In the genomic region with DNA sequence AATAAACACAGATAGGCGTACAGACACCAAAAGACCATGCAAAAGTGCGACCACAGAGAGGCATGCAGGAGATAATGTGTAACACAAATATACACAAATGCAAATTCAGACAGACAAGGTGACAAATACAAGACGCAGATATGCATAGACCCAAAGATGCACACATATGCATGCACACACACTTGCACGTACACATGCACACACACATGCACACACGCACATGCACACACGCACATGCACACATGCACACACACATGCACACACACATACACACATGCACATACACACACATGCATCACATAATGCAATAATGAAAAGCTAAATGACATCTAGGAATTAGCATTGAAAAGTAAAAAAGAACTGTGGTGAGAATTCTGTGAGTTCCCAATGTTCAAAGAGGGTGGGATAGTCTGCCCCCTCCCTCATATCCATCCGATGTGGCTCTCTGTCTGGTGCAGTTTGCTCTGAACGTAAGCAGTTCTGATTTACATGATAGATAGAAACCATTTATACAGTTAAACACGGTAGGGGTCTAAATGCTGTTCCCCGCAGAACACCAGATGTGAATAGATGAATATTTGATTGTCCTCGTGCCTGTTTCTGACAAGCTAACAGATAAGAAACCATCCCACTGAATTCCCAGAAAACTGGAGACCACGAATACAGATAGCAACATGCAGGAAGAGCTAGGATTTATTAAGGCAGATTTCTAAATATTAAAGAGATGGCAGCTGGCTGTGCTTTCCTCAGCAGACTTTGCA, we compare ENCODE assay signal across 18 cellular contexts.
A peak's percentile ranks its signal among the peaks of the same experiment; 100 is the strongest.
DNase-seq lines count a peak whose midpoint lies in the region; FAIRE-seq and TF ChIP-seq lines count a peak whose summit lies in the region.
"Had no signal": no experiment of that assay in that cellular context is flagged by ENCODE, and none has a peak within 500 bp of the region (broad histone marks: within the 10 kb centered on the region; RNA-seq: fewer than 3 reads in every experiment).

No MANE protein-coding gene starts in this region.

- 14% methylated on average over 12 of the region's 12 CpGs for WGBS in SK-N-SH (ENCODE audit: low lambda C conversion rate)
- WGBS in tibial nerve, 2 donors: 69 to 77% methylated on average over 12 of the region's 12 CpGs

- no peak overlapping the region for H3K9ac ChIP-seq in BLaER1
- no peak overlapping the region for H3K9ac ChIP-seq in SK-N-SH
- H3K9ac ChIP-seq: GM23248 had no signal

- H3F3A ChIP-seq in SK-N-SH (replicated peaks; ENCODE audit: insufficient read depth): no peaks in the 10 kb centered on the region

- no peaks in the 10 kb centered on the region for H3K9me3 ChIP-seq in BLaER1
- H3K9me3 ChIP-seq in SK-N-SH: no peaks in the 10 kb centered on the region
- peaks cover 0 to 13% (median 0%) of the 10 kb centered on the region in 4 donors for H3K9me3 ChIP-seq in tibial nerve
- H3K9me3 ChIP-seq: HAP-1 had no signal

- H3K4me1 ChIP-seq in BLaER1 (peaks cover 50% of the 10 kb centered on the region), SK-N-SH (ENCODE audit: control insufficient read depth in 1 of 2, insufficient read depth in 2 of 2, low read depth in 1 of 2, low read length in 1 of 2) (no peaks in the 10 kb centered on the region; a peak in 1 of 4 replicates), tibial nerve (no peaks in the 10 kb centered on the region)
- H3K4me1 ChIP-seq: HAP-1 had no signal

- FAIRE-seq in HTR-8/SVneo (lab: Jason Lieb, UNC) (peak; percentile 96), urothelium cell line (lab: Jason Lieb, UNC) (peak; percentile 100)
- FAIRE-seq: GM12878 had no signal

- TF ChIP-seq POLR2A in tibial nerve (IDR thresholded peaks at IDR 0.05): no peak

- H4K20me1 ChIP-seq in BLaER1 (no peaks in the 10 kb centered on the region), SK-N-SH (ENCODE audit: insufficient read depth) (no peaks in the 10 kb centered on the region)

- H3K79me2 ChIP-seq in SK-N-SH (ENCODE audit: insufficient read depth): no peaks in the 10 kb centered on the region

- POLR2A ChIA-PET in SK-N-SH (lab: Yijun Ruan, JAX): no interaction called here

- H3K4me3 ChIP-seq in BLaER1 (no peak overlapping the region), SK-N-SH (ENCODE audit: low read depth in 2 of 2, low read length in 1 of 2) (no peak overlapping the region), tibial nerve (no peak overlapping the region)
- H3K4me3 ChIP-seq: GM12878, GM23248, HAP-1 had no signal

- H3K27ac ChIP-seq in BLaER1 (no peak overlapping the region), SK-N-SH (ENCODE audit: low read depth in 2 of 2, low read length in 1 of 2) (no peak overlapping the region), tibial nerve (no peak overlapping the region)
- H3K27ac ChIP-seq: GM23248, HL-60 had no signal

- no peak overlapping the region for H2AFZ ChIP-seq in SK-N-SH (ENCODE audit: low read depth)
- H2AFZ ChIP-seq: GM23248 had no signal

- DNase-seq in HTR-8/SVneo (ENCODE audit: insufficient read length, low spot score) (no peak), SK-N-SH (peak; percentile 42), urothelium cell line (ENCODE audit: low spot score) (no peak), iPS-NIHi7 (ENCODE audit: extremely low spot score) (no peak), tibial nerve (ENCODE audit: low spot score in 2 of 2) (no peak)
- no peak for DNase-seq in activated effector memory CD4-positive, alpha-beta T cell treated with Interleukin-2 at 50 U/mL for 16 hours
- DNase-seq: 8988T; CD4-positive, CD25-positive, alpha-beta regulatory T cell; CD8-positive, alpha-beta memory T cell; COR-L47; DMS 273 treated with DMSO at 0.1 percent for 48 hours; DND-41; EL; GM23248 had no signal

- H3K9me2 ChIP-seq in SK-N-SH: no peaks in the 10 kb centered on the region

- no peak for TF ChIP-seq CTCF in SK-N-SH (IDR thresholded peaks at IDR 0.05)
- TF ChIP-seq CTCF in tibial nerve (IDR thresholded peaks at IDR 0.05): no peak

- H3K36me3 ChIP-seq in BLaER1 (no peaks in the 10 kb centered on the region), SK-N-SH (replicated peaks in 1 of 2; ENCODE audit: control insufficient read depth in 1 of 2, insufficient read depth in 2 of 2, low read length in 1 of 2) (no peaks in the 10 kb centered on the region), tibial nerve (no peaks in the 10 kb centered on the region)
- H3K36me3 ChIP-seq: HAP-1 had no signal

- CTCF ChIA-PET in SK-N-SH (lab: Yijun Ruan, JAX): interaction anchor here (0.7 to 1.1 kb wide), 2 partner anchors 10 to 1666 kb away, joined by 3 read pairs; no protein-coding TSS in a partner anchor

- H3K27me3 ChIP-seq in BLaER1 (no peaks in the 10 kb centered on the region), SK-N-SH (ENCODE audit: insufficient read depth) (no peaks in the 10 kb centered on the region), tibial nerve (no peaks in the 10 kb centered on the region)

- H3K4me2 ChIP-seq in BLaER1: peak overlapping the region; percentile 96
- H3K4me2 ChIP-seq in SK-N-SH: no peak overlapping the region

- TF ChIP-seq EP300 in SK-N-SH (IDR thresholded peaks at IDR 0.05; ENCODE audit: borderline replicate concordance in 1 of 2, low read depth in 1 of 2, low read length in 1 of 2) (0 out of 4 replicates have a peak, but pooled peaks of 1 of the 2 experiments have one; percentile 39), tibial nerve (IDR thresholded peaks at IDR 0.05) (no peak)

- no peak for TF ChIP-seq RAD21 in SK-N-SH (IDR thresholded peaks at IDR 0.05; ENCODE audit: low read length)

TF ChIP-seq in SK-N-SH, 30 proteins besides CTCF, POLR2A, EP300 and RAD21:
- TF ChIP-seq, protein P1, sequence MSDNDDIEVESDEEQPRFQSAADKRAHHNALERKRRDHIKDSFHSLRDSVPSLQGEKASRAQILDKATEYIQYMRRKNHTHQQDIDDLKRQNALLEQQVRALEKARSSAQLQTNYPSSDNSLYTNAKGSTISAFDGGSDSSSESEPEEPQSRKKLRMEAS (IDR thresholded peaks at IDR 0.05; ENCODE audit: low read depth): no peak
- TF ChIP-seq GATA2 (CRISPR knock-in tag; IDR thresholded peaks at IDR 0.05): peak; percentile 35
- TF ChIP-seq RFX5 (IDR thresholded peaks at IDR 0.05; ENCODE audit: low read length): no peak
- TF ChIP-seq GABPA (IDR thresholded peaks at IDR 0.05; ENCODE audit: low read depth): no peak
- TF ChIP-seq, protein P2, sequence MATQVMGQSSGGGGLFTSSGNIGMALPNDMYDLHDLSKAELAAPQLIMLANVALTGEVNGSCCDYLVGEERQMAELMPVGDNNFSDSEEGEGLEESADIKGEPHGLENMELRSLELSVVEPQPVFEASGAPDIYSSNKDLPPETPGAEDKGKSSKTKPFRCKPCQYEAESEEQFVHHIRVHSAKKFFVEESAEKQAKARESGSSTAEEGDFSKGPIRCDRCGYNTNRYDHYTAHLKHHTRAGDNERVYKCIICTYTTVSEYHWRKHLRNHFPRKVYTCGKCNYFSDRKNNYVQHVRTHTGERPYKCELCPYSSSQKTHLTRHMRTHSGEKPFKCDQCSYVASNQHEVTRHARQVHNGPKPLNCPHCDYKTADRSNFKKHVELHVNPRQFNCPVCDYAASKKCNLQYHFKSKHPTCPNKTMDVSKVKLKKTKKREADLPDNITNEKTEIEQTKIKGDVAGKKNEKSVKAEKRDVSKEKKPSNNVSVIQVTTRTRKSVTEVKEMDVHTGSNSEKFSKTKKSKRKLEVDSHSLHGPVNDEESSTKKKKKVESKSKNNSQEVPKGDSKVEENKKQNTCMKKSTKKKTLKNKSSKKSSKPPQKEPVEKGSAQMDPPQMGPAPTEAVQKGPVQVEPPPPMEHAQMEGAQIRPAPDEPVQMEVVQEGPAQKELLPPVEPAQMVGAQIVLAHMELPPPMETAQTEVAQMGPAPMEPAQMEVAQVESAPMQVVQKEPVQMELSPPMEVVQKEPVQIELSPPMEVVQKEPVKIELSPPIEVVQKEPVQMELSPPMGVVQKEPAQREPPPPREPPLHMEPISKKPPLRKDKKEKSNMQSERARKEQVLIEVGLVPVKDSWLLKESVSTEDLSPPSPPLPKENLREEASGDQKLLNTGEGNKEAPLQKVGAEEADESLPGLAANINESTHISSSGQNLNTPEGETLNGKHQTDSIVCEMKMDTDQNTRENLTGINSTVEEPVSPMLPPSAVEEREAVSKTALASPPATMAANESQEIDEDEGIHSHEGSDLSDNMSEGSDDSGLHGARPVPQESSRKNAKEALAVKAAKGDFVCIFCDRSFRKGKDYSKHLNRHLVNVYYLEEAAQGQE (IDR thresholded peaks at IDR 0.05; ENCODE audit: low read depth, low read length): no peak
- TF ChIP-seq, protein P3, sequence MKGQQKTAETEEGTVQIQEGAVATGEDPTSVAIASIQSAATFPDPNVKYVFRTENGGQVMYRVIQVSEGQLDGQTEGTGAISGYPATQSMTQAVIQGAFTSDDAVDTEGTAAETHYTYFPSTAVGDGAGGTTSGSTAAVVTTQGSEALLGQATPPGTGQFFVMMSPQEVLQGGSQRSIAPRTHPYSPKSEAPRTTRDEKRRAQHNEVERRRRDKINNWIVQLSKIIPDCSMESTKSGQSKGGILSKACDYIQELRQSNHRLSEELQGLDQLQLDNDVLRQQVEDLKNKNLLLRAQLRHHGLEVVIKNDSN (IDR thresholded peaks at IDR 0.05; ENCODE audit: borderline replicate concordance, low read depth): no peak
- no peak for TF ChIP-seq FOXM1 (IDR thresholded peaks at IDR 0.05; ENCODE audit: low read depth)
- no peak for TF ChIP-seq FOXJ3 (CRISPR knock-in tag; IDR thresholded peaks at IDR 0.05)
